In genomic region chr1:94045465-94046056, GRCh38 we compare ENCODE assay signal across 1 cellular context.
TF ChIP-seq lines count a peak whose summit lies in the region.

No MANE protein-coding gene starts in this region.

TF ChIP-seq in HCT116, 20 proteins besides CTCF, POLR2A, EP300 and RAD21 (continued from another document):
- no peak for TF ChIP-seq ZBTB33 (IDR thresholded peaks at IDR 0.05; ENCODE audit: extremely low read depth, insufficient replicate concordance, low read length)
- no peak for TF ChIP-seq JUND (IDR thresholded peaks at IDR 0.05)
